In the genomic region with DNA sequence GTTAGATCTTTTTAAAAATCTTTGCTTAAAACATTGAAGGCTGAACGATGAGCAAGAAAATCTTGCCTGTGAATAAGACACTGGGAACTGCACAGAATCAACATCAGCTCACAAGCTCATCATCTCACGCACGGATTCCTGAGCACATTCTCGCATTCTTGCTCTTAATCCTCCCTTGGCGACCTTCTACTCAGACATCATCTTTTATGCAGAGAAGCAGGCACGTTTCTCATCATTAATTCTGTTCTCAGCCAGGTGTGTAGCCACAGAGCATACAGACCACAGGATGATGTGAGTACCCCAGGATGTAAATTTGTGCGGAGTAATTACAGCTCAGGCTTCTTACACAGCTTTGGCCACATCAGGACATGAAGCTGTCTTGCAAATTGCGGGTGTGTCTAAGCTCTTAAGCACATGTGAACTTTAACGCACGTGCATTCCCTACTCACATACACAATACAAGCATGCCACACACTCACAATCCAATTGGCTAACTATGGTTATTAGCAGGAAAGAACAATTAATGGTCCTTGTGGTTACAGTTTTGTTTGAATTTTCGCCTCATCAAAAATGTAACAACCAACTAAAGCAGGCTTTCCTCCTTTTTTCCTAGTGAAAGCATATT, we compare ENCODE assay signal across 13 cellular contexts. TPM values are rescaled to one million over a fixed set of nuclear protein-coding genes. Genes with fewer than 3 reads are reported as not detected.
A peak's percentile ranks its signal among the peaks of the same experiment; 100 is the strongest.
DNase-seq lines count a peak whose midpoint lies in the region; TF ChIP-seq lines count a peak whose summit lies in the region.
"Had no signal": no experiment of that assay in that cellular context is flagged by ENCODE, and none has a peak within 500 bp of the region (broad histone marks: within the 10 kb centered on the region; RNA-seq: fewer than 3 reads in every experiment).

No MANE protein-coding gene starts in this region.

- H3K36me3 ChIP-seq in H7 (replicated peaks; ENCODE audit: control insufficient read depth, insufficient read depth, low read length), result no peaks in the 10 kb centered on the region
- no peaks in the 10 kb centered on the region for H3K36me3 ChIP-seq in kidney epithelial cell (ENCODE audit: control insufficient read depth, insufficient read depth, low read length)
- H3K36me3 ChIP-seq in mesenchymal stem cell (ENCODE audit: control insufficient read depth in 1 of 2, insufficient read depth in 2 of 2, low read depth in 1 of 2, low read length in 2 of 2), result no peaks in the 10 kb centered on the region
- H3K36me3 ChIP-seq in vagina, result no peaks in the 10 kb centered on the region
- H3K36me3 ChIP-seq in ascending aorta, result no peaks in the 10 kb centered on the region
- H3K36me3 ChIP-seq: SJSA1 had no signal

- H3K27ac ChIP-seq in mesenchymal stem cell (ENCODE audit: low read length, poor library complexity, severe bottlenecking), result no peak overlapping the region
- no peak overlapping the region for H3K27ac ChIP-seq in vagina
- H3K27ac ChIP-seq in ascending aorta, result no peak overlapping the region
- H3K27ac ChIP-seq: dorsolateral prefrontal cortex, SJSA1 had no signal

- no peak overlapping the region for H3K9ac ChIP-seq in mesenchymal stem cell (ENCODE audit: low read length)

- POLR2A ChIA-PET in AG04449 (lab: Yijun Ruan, JAX), result interaction anchor here (0.6 to 3.0 kb wide), 5 partner anchors 31 to 1927 kb away, joined by 3 to 20 read pairs (median 3); a partner anchor contains a TSS

- TF ChIP-seq CTCF in AG04449 (IDR thresholded peaks at IDR 0.05; ENCODE audit: insufficient read depth, low read length, missing control alignments) (no peak), astrocyte of the spinal cord (IDR thresholded peaks at IDR 0.05; ENCODE audit: low read depth, low read length) (no peak), kidney epithelial cell (IDR thresholded peaks at IDR 0.05; ENCODE audit: insufficient read depth, low read length, poor library complexity, severe bottlenecking) (no peak), vagina (IDR thresholded peaks at IDR 0.05) (no peak), ascending aorta (IDR thresholded peaks at IDR 0.05) (no peak)

- in situ Hi-C loops in astrocyte of the spinal cord (cut with HindIII; ENCODE audit: low sequenced_read_pairs), result no loop called here

- peak; percentile 94 for DNase-seq in AG04449 (ENCODE audit: low read depth, low spot score)
- DNase-seq in H7, result peak; percentile 35
- DNase-seq in astrocyte of the spinal cord (ENCODE audit: low read depth, low spot score), result peak; percentile 38
- peak; percentile 48 for DNase-seq in kidney epithelial cell (ENCODE audit: low read depth)
- no peak for DNase-seq in mesenchymal stem cell
- DNase-seq in vagina (ENCODE audit: extremely low spot score in 2 of 2), result no peak
- no peak for DNase-seq in DMS53 (lab: John Stamatoyannopoulos, UW)
- DNase-seq in ascending aorta (ENCODE audit: low spot score in 2 of 2), result no peak
- DNase-seq: activated effector memory CD4-positive, alpha-beta T cell treated with Interleukin-2 at 50 U/mL for 16 hours; dorsolateral prefrontal cortex; HCEC 1CT; NCI-H446 had no signal

- H3K79me1 ChIP-seq in mesenchymal stem cell (replicated peaks; ENCODE audit: low read length, poor library complexity, severe bottlenecking), result no peaks in the 10 kb centered on the region

- H3K9me3 ChIP-seq in mesenchymal stem cell (ENCODE audit: control insufficient read depth, low read length) (no peaks in the 10 kb centered on the region), vagina (no peaks in the 10 kb centered on the region), ascending aorta (no peaks in the 10 kb centered on the region)
- H3K9me3 ChIP-seq: SJSA1 had no signal

- no peak overlapping the region for H3K23ac ChIP-seq in mesenchymal stem cell (ENCODE audit: low read length in 2 of 2)

- H3K27me3 ChIP-seq in H7 (ENCODE audit: control insufficient read depth, insufficient read depth, low read length), result peaks cover 11% of the 10 kb centered on the region
- no peaks in the 10 kb centered on the region for H3K27me3 ChIP-seq in kidney epithelial cell (ENCODE audit: control insufficient read depth, insufficient read depth, low read length)
- H3K27me3 ChIP-seq in mesenchymal stem cell (ENCODE audit: control insufficient read depth in 1 of 2, insufficient read depth in 1 of 2, low read length in 2 of 2), result no peaks in the 10 kb centered on the region
- no peaks in the 10 kb centered on the region for H3K27me3 ChIP-seq in vagina
- no peaks in the 10 kb centered on the region for H3K27me3 ChIP-seq in ascending aorta
- H3K27me3 ChIP-seq: dorsolateral prefrontal cortex, SJSA1 had no signal

- no peak overlapping the region for H4K8ac ChIP-seq in mesenchymal stem cell (ENCODE audit: low read length)

- H2BK5ac ChIP-seq in mesenchymal stem cell (ENCODE audit: low read depth, low read length, poor library complexity, severe bottlenecking), result no peak overlapping the region

- H3K4ac ChIP-seq in mesenchymal stem cell (ENCODE audit: low read depth in 1 of 2, low read length in 2 of 2), result no peak overlapping the region

- no peak overlapping the region for H2BK120ac ChIP-seq in mesenchymal stem cell (ENCODE audit: low read depth, low read length)

- H4K91ac ChIP-seq in mesenchymal stem cell (ENCODE audit: low read length), result no peak overlapping the region

- H3K4me3 ChIP-seq in AG04449 (ENCODE audit: low read depth, low read length), result peak overlapping the region; percentile 56
- H3K4me3 ChIP-seq in H7 (ENCODE audit: insufficient read depth, low read depth, low read length), result no peak overlapping the region
- no peak overlapping the region for H3K4me3 ChIP-seq in astrocyte of the spinal cord (ENCODE audit: low read depth, low read length)
- H3K4me3 ChIP-seq in kidney epithelial cell (ENCODE audit: low read depth, low read length), result no peak overlapping the region
- no peak overlapping the region for H3K4me3 ChIP-seq in mesenchymal stem cell (ENCODE audit: insufficient read depth in 1 of 2, low read depth in 1 of 2, low read length in 2 of 2)
- no peak overlapping the region for H3K4me3 ChIP-seq in vagina
- no peak overlapping the region for H3K4me3 ChIP-seq in ascending aorta
- H3K4me3 ChIP-seq: SJSA1 had no signal

- no peak for TF ChIP-seq POLR2A in vagina (IDR thresholded peaks at IDR 0.05)

- no peak overlapping the region for H2AK5ac ChIP-seq in mesenchymal stem cell (ENCODE audit: low read length, severe bottlenecking)

- H3K4me1 ChIP-seq in mesenchymal stem cell (ENCODE audit: control insufficient read depth, insufficient read depth, low read depth, low read length) (peaks cover 11% of the 10 kb centered on the region), vagina (peaks cover 6% of the 10 kb centered on the region), ascending aorta (no peaks in the 10 kb centered on the region)

- no peak overlapping the region for H2BK15ac ChIP-seq in mesenchymal stem cell (ENCODE audit: low read depth, poor library complexity, severe bottlenecking)

- intact Hi-C loops in vagina (cut with DNase I), result no loop called here
- intact Hi-C loops in ascending aorta (cut with DNase I), result loop anchor here (5.0 to 10.0 kb wide), 3 partner anchors 107 to 755 kb away; a partner anchor contains a TSS

- CTCF ChIA-PET in AG04449 (lab: Yijun Ruan, JAX), result interaction anchor here (1.1 to 5.1 kb wide), 11 partner anchors 9 to 430 kb away, joined by 3 to 65 read pairs (median 11); a partner anchor contains a TSS

- H3K18ac ChIP-seq in mesenchymal stem cell (ENCODE audit: low read depth in 1 of 2, low read length in 2 of 2), result no peak overlapping the region

- no peak overlapping the region for H2AFZ ChIP-seq in mesenchymal stem cell (ENCODE audit: low read depth, low read length)

- no peak overlapping the region for H3K4me2 ChIP-seq in mesenchymal stem cell (ENCODE audit: low read length, poor library complexity, severe bottlenecking)

- no peak overlapping the region for H2BK12ac ChIP-seq in mesenchymal stem cell (ENCODE audit: low read length in 2 of 2)

- no peak overlapping the region for H3K14ac ChIP-seq in mesenchymal stem cell (ENCODE audit: low read length in 2 of 2)

- 82% methylated on average over 11 of the region's 11 CpGs for WGBS in mesenchymal stem cell

RNA-seq across cellular contexts. Expression of a gene that starts 36.5 kb away (rescaled TPM):
- total RNA-seq in H7 (2014; rRNA removed; shearing (Covaris generic)), result 40.7 and 42.6 TPM in 2 replicates
- total RNA-seq in kidney epithelial cell (56.0 and 85.2 TPM in 2 replicates), vagina (24.8 TPM), ascending aorta (13.1 TPM)
- 7.1 TPM for polyA plus RNA-seq in mesenchymal stem cell (2013, experiment 1 of 2)
- polyA plus RNA-seq in mesenchymal stem cell (2013, experiment 2 of 2), result 6.5 TPM

Comparison
In these comparisons a context has a peak if more than half of its experiments do, and no peak if none do; other contexts are left out.
1. DNase-seq: peak in AG04449 (single experiment), H7 (single experiment), astrocyte of the spinal cord (single experiment) and kidney epithelial cell (single experiment); none in mesenchymal stem cell (single experiment), vagina (0 of 2), DMS53 (single experiment) and ascending aorta (0 of 2).